8 cellular contexts compared by ENCODE assay signal in the genomic region with DNA sequence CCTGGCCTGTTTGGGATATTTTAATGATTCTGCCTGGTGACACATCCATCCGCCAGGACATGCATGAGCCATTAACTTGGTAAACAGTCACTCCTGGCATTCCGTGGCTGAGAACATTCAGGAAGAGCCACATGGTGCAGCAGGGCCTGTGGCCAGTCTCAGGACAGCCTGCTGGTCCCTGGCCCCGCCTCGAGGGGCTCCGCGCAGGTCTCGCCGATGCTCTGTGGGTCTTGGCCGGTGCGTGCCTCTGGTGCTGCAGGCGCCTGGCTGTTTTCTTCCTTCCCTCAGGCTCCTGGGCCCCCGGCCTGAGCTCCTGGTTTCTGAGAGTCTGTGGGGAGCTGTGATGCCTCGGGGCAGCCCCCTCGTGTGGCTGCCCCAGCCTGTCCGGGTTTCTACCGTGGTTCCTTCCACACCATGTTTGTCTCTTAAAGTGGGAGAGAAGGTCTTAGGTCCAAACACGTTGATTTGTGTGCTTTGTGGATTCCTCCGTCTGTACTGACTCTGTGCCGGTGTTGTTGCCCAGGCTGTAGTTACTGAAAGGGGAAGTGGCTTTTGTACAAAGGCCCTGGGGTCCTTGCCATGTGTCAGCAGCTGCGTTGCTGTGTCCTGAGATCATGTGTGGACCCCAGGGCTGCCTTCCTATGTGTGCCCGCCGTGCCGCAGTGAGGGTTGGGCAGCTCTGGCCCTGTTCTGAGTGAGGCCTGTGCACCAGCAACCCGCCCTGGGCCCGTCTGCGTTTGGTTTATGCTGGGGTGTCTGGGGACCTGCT. TPM values are rescaled to one million over a fixed set of nuclear protein-coding genes. Genes with fewer than 3 reads are reported as not detected.
A peak's percentile ranks its signal among the peaks of the same experiment; 100 is the strongest.
DNase-seq lines count a peak whose midpoint lies in the region; ATAC-seq and TF ChIP-seq lines count a peak whose summit lies in the region.

No MANE protein-coding gene starts in this region.

- H3F3A ChIP-seq in PC-3 (ENCODE audit: low read length, unreplicated experiment), result no peaks in the 10 kb centered on the region

- H3K4me1 Mint-ChIP-seq in activated CD4-positive, alpha-beta T cell treated with anti-CD3 and anti-CD28 coated beads, Interleukin-2, amount 10 ng/mL, durations not matched to agents 24 days and 14 days, result peaks cover 31% of the 10 kb centered on the region
- H3K4me1 Mint-ChIP-seq in stimulated activated effector memory CD8-positive, alpha-beta T cell treated with anti-CD3 and anti-CD28 coated beads, Interleukin-12 subunit alpha, Interleukin-12 subunit beta, amount 100 ng/mL, for 72 hours, result peaks cover 41% of the 10 kb centered on the region

- 0 out of 2 replicates have a peak, but pooled peaks cover 4% of the 10 kb centered on the region for H4K20me1 ChIP-seq in PC-3 (ENCODE audit: low read length)

- no peaks in the 10 kb centered on the region for H3K27me3 Mint-ChIP-seq in activated CD4-positive, alpha-beta T cell treated with anti-CD3 and anti-CD28 coated beads, Interleukin-2, amount 10 ng/mL, durations not matched to agents 24 days and 14 days

- no peak overlapping the region for H2AFZ ChIP-seq in PC-3 (ENCODE audit: low read length)

- no peaks in the 10 kb centered on the region for H3K9me3 Mint-ChIP-seq in activated CD4-positive, alpha-beta T cell treated with anti-CD3 and anti-CD28 coated beads, Interleukin-2, amount 10 ng/mL, durations not matched to agents 24 days and 14 days
- no peaks in the 10 kb centered on the region for H3K9me3 Mint-ChIP-seq in stimulated activated effector memory CD8-positive, alpha-beta T cell treated with anti-CD3 and anti-CD28 coated beads, Interleukin-12 subunit alpha, Interleukin-12 subunit beta, amount 100 ng/mL, for 72 hours

- H3K4me1 ChIP-seq in PC-3 (ENCODE audit: insufficient read depth, low read length), result peaks cover 39% of the 10 kb centered on the region

- H3K27ac Mint-ChIP-seq in activated CD4-positive, alpha-beta T cell treated with anti-CD3 and anti-CD28 coated beads, Interleukin-2, amount 10 ng/mL, durations not matched to agents 24 days and 14 days, result peak overlapping the region; percentile 98
- peak overlapping the region; percentile 96 for H3K27ac Mint-ChIP-seq in stimulated activated effector memory CD8-positive, alpha-beta T cell treated with anti-CD3 and anti-CD28 coated beads, Interleukin-12 subunit alpha, Interleukin-12 subunit beta, amount 100 ng/mL, for 72 hours

- peak overlapping the region; percentile 62 for H3K27ac ChIP-seq in PC-3 (ENCODE audit: low read length)

- H3K4me3 Mint-ChIP-seq in activated CD4-positive, alpha-beta T cell treated with anti-CD3 and anti-CD28 coated beads, Interleukin-2, amount 10 ng/mL, durations not matched to agents 24 days and 14 days, result peak overlapping the region; percentile 93
- H3K4me3 Mint-ChIP-seq in stimulated activated effector memory CD8-positive, alpha-beta T cell treated with anti-CD3 and anti-CD28 coated beads, Interleukin-12 subunit alpha, Interleukin-12 subunit beta, amount 100 ng/mL, for 72 hours, result peak overlapping the region; percentile 87

- POLR2A ChIA-PET in PC-3 (lab: Charles Lee; ENCODE audit: unreplicated experiment), result no interaction called here

- peak; percentile 67 for ATAC-seq in PC-3
- no peak for ATAC-seq in stimulated activated effector memory CD8-positive, alpha-beta T cell treated with anti-CD3 and anti-CD28 coated beads, Interleukin-12 subunit alpha, Interleukin-12 subunit beta, amount 100 ng/mL, for 72 hours

- no peaks in the 10 kb centered on the region for H3K9me2 ChIP-seq in PC-3 (replicated peaks; ENCODE audit: low read length)

- BruUV-seq in PC-3 (replicated peaks; lab: Mats Ljungman, UMichigan), result no TSS peak

- 0 out of 2 replicates have a peak overlapping the region, but pooled peaks have one; percentile 22 for H3K4me2 ChIP-seq in PC-3 (ENCODE audit: low read length)

- no peaks in the 10 kb centered on the region for H3K27me3 ChIP-seq in PC-3 (ENCODE audit: low read length)

- H3K36me3 ChIP-seq in PC-3 (ENCODE audit: low read depth, low read length), result no peaks in the 10 kb centered on the region; the same call in 1 of the 2 replicates

- CTCF ChIA-PET in PC-3 (lab: Charles Lee), result no interaction called here

- no peak for DNase-seq in activated CD4-positive, alpha-beta T cell treated with anti-CD3 and anti-CD28 coated beads, Interleukin-2, amount 10 ng/mL, durations not matched to agents 24 days and 14 days
- no peak for DNase-seq in activated CD4-positive, alpha-beta T cell treated with anti-CD3 and anti-CD28 coated beads, Interleukin-2, amount 50 U/mL, for 1 hour
- DNase-seq in PC-3, result peak; percentile 68
- peak; percentile 83 for DNase-seq in epithelial cell of esophagus (ENCODE audit: low read depth)
- DNase-seq in stimulated activated effector memory CD8-positive, alpha-beta T cell treated with anti-CD3 and anti-CD28 coated beads, Interleukin-12 subunit alpha, Interleukin-12 subunit beta, amount 100 ng/mL, for 72 hours (ENCODE audit: low spot score in 2 of 2), result no peak
- no peak for DNase-seq in amniotic stem cell (lab: John Stamatoyannopoulos, UW)
- DNase-seq in T-helper 9 cell, result no peak
- no peak for DNase-seq in NCI-H2171 (lab: John Stamatoyannopoulos, UW)

- peak overlapping the region; percentile 41 for H3K9ac ChIP-seq in PC-3 (ENCODE audit: low read length)

- H3K4me3 ChIP-seq in PC-3 (ENCODE audit: low read length), result no peak overlapping the region
- H3K4me3 ChIP-seq in epithelial cell of esophagus (ENCODE audit: low read length), result no peak overlapping the region

- intact Hi-C loops in activated CD4-positive, alpha-beta T cell treated with anti-CD3 and anti-CD28 coated beads, Interleukin-2, amount 10 ng/mL, durations not matched to agents 24 days and 14 days (cut with micrococcal nuclease), result loop anchor here (5.0 kb wide), 1 partner anchor 265 kb away; no protein-coding TSS in a partner anchor
- intact Hi-C loops in PC-3 (cut with micrococcal nuclease), result no loop called here

- TF ChIP-seq CTCF in PC-3 (conservative IDR thresholded peaks at IDR 0.05; ENCODE audit: low read depth, low read length) (no peak), epithelial cell of esophagus (IDR thresholded peaks at IDR 0.05; ENCODE audit: insufficient read depth, low read depth, low read length, missing control alignments) (no peak)

- peaks cover 56% of the 10 kb centered on the region for H3K79me2 ChIP-seq in PC-3 (ENCODE audit: low read length)

- H3K36me3 Mint-ChIP-seq in activated CD4-positive, alpha-beta T cell treated with anti-CD3 and anti-CD28 coated beads, Interleukin-2, amount 10 ng/mL, durations not matched to agents 24 days and 14 days (ENCODE audit: low read depth), result peaks cover 25% of the 10 kb centered on the region
- H3K36me3 Mint-ChIP-seq in stimulated activated effector memory CD8-positive, alpha-beta T cell treated with anti-CD3 and anti-CD28 coated beads, Interleukin-12 subunit alpha, Interleukin-12 subunit beta, amount 100 ng/mL, for 72 hours, result peaks cover 71% of the 10 kb centered on the region

- no peaks in the 10 kb centered on the region for H3K9me3 ChIP-seq in PC-3 (ENCODE audit: low read length)

RNA-seq across cellular contexts. Expression of a gene that starts 6.5 kb away (rescaled TPM):
- 94.4 and 97.4 TPM in 2 replicates for total RNA-seq in activated CD4-positive, alpha-beta T cell treated with anti-CD3 and anti-CD28 coated beads, Interleukin-2, amount 10 ng/mL, durations not matched to agents 24 days and 14 days
- 53.4 and 59.8 TPM in 2 replicates for total RNA-seq in PC-3 (2014; rRNA removed)

RNA-seq across cellular contexts. Expression of a gene that starts 8.6 kb away (rescaled TPM):
- 24.0 and 25.2 TPM in 2 replicates for total RNA-seq in activated CD4-positive, alpha-beta T cell treated with anti-CD3 and anti-CD28 coated beads, Interleukin-2, amount 10 ng/mL, durations not matched to agents 24 days and 14 days
- total RNA-seq in PC-3 (2014; rRNA removed), result 32.8 and 37.4 TPM in 2 replicates

RNA-seq across cellular contexts. Expression of a gene that starts 21.7 kb away (rescaled TPM):
- total RNA-seq in activated CD4-positive, alpha-beta T cell treated with anti-CD3 and anti-CD28 coated beads, Interleukin-2, amount 10 ng/mL, durations not matched to agents 24 days and 14 days, result 1.4 and 1.6 TPM in 2 replicates
- total RNA-seq in PC-3 (2014; rRNA removed), result 9.4 and 11.9 TPM in 2 replicates

RNA-seq across cellular contexts. Expression of a gene that starts 52.6 kb away (rescaled TPM):
- 51.1 and 51.7 TPM in 2 replicates for total RNA-seq in activated CD4-positive, alpha-beta T cell treated with anti-CD3 and anti-CD28 coated beads, Interleukin-2, amount 10 ng/mL, durations not matched to agents 24 days and 14 days
- total RNA-seq in PC-3 (2014; rRNA removed), result 32.1 and 39.5 TPM in 2 replicates

RNA-seq across cellular contexts. Expression of a gene that starts 58.8 kb away (rescaled TPM):
- 62.2 and 64.6 TPM in 2 replicates for total RNA-seq in activated CD4-positive, alpha-beta T cell treated with anti-CD3 and anti-CD28 coated beads, Interleukin-2, amount 10 ng/mL, durations not matched to agents 24 days and 14 days
- total RNA-seq in PC-3 (2014; rRNA removed), result 25.8 and 34.5 TPM in 2 replicates

Comparison
In these comparisons a context has a peak if more than half of its experiments do, and no peak if none do; other contexts are left out.
1. DNase-seq: peak in PC-3 (single experiment) and epithelial cell of esophagus (single experiment); none in activated CD4-positive, alpha-beta T cell treated with anti-CD3 and anti-CD28 coated beads, Interleukin-2, amount 10 ng/mL, durations not matched to agents 24 days and 14 days (single experiment), activated CD4-positive, alpha-beta T cell treated with anti-CD3 and anti-CD28 coated beads, Interleukin-2, amount 50 U/mL, for 1 hour (single experiment), stimulated activated effector memory CD8-positive, alpha-beta T cell treated with anti-CD3 and anti-CD28 coated beads, Interleukin-12 subunit alpha, Interleukin-12 subunit beta, amount 100 ng/mL, for 72 hours (0 of 2), amniotic stem cell (single experiment), T-helper 9 cell (single experiment) and NCI-H2171 (single experiment).